11 cellular contexts compared by ENCODE assay signal in the genomic region with DNA sequence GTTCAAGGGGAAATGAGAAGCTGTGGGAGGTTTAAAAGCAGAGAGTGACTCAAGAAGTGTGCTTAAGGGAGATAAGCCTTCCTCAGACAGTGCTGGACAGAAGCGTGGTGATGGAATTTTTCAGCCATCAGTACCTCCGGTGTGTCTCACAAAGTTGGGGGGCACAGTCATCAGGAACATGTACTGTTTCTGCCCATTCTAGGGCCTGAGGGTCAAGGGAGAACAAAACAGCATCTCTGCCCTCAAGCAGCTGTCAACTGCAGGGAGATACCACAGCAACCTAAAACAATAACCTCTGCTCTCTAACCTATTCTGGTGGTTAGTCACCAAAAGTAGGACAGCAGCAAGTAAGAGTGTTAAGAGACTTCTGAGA. TPM values are rescaled to one million over a fixed set of nuclear protein-coding genes. Genes with fewer than 3 reads are reported as not detected.
DNase-seq lines count a peak whose midpoint lies in the region; ATAC-seq and TF ChIP-seq lines count a peak whose summit lies in the region.
"Had no signal": no experiment of that assay in that cellular context is flagged by ENCODE, and none has a peak within 500 bp of the region (broad histone marks: within the 10 kb centered on the region; RNA-seq: fewer than 3 reads in every experiment).

No MANE protein-coding gene starts in this region.

- H3K4me1 ChIP-seq in breast epithelium (peaks cover 5 to 24% of the 10 kb centered on the region in 2 donors), skeletal muscle satellite cell (ENCODE audit: control insufficient read depth, insufficient read depth, low read length) (peaks cover 39% of the 10 kb centered on the region)

- DNase-seq in HUDEP-2 (lab: John Stamatoyannopoulos, UW; ENCODE audit: unreplicated experiment in 76 of 76) (peak in 39 of 76 experiments; percentile 5 to 76 (median 34)), breast epithelium (ENCODE audit: low spot score in 2 of 2) (no peak)
- no peak for DNase-seq in activated effector memory CD4-positive, alpha-beta T cell treated with anti-CD3 and anti-CD28 coated beads, Interleukin-2, amount 50 U/mL, for 16 hours
- DNase-seq: activated naive CD4-positive, alpha-beta T cell; nephron progenitor cell had no signal

- H3K36me3 ChIP-seq in breast epithelium (no peaks in the 10 kb centered on the region), skeletal muscle satellite cell (ENCODE audit: insufficient read depth, low read length) (no peaks in the 10 kb centered on the region)

- no peak for TF ChIP-seq CTCF in breast epithelium (IDR thresholded peaks at IDR 0.05)

- H3K27me3 ChIP-seq in breast epithelium (no peaks in the 10 kb centered on the region), skeletal muscle satellite cell (ENCODE audit: control insufficient read depth, insufficient read depth, low read length) (peaks cover 15% of the 10 kb centered on the region)

- no peak overlapping the region for H3K4me3 ChIP-seq in breast epithelium
- peak overlapping the region; percentile 46 for H3K4me3 ChIP-seq in skeletal muscle satellite cell (ENCODE audit: low read length)

- H3K4me2 ChIP-seq in skeletal muscle satellite cell (ENCODE audit: low read length) = peak overlapping the region; percentile 66

- peak overlapping the region; percentile 57 for H3K9ac ChIP-seq in skeletal muscle satellite cell (ENCODE audit: low read depth, low read length)

- intact Hi-C loops in breast epithelium (cut with DNase I; ENCODE audit: low total_unique reads) = loop anchor here (10.0 kb wide), 1 partner anchor 457 kb away; a partner anchor contains a TSS

- ATAC-seq in GM19452 (IDR thresholded peaks at IDR 0.05; ENCODE audit: unreplicated experiment) = peak; percentile 33
- ATAC-seq in HG02840 (IDR thresholded peaks at IDR 0.05; ENCODE audit: low FRiP score, unreplicated experiment) = no peak
- no peak for ATAC-seq in HG03521 (IDR thresholded peaks at IDR 0.05; ENCODE audit: unreplicated experiment)
- ATAC-seq in GM21576 (IDR thresholded peaks at IDR 0.05; ENCODE audit: unreplicated experiment) = no peak

- TF ChIP-seq POLR2A in breast epithelium (IDR thresholded peaks at IDR 0.05) = no peak

- H3K9me3 ChIP-seq in breast epithelium = no peaks in the 10 kb centered on the region
- H3K9me3 ChIP-seq in skeletal muscle satellite cell (replicated peaks; ENCODE audit: low read length) = no peaks in the 10 kb centered on the region

- peak overlapping the region; percentile 93 to 94 for H3K27ac ChIP-seq in breast epithelium

RNA-seq across cellular contexts. Expression of a gene that starts 2.0 kb away (rescaled TPM):
- total RNA-seq in breast epithelium = 10 to 100 TPM; 24.6 to 30.2 (median 27.5) TPM
- total RNA-seq in skeletal muscle satellite cell (2012; rRNA removed) = 3.5 and 5.6 TPM in 2 replicates
- total RNA-seq: T-helper 2 cell treated with Interferon-gamma antibody and Interleukin-4, amounts not matched to agents 100 ng/mL and 5 ng/mL, for 36 hours had no signal

Comparison
In these comparisons a context has a peak if more than half of its experiments do, and no peak if none do; other contexts are left out.
1. DNase-seq: peak in HUDEP-2 (39 of 76); none in breast epithelium (0 of 2) and activated effector memory CD4-positive, alpha-beta T cell treated with anti-CD3 and anti-CD28 coated beads, Interleukin-2, amount 50 U/mL, for 16 hours (single experiment).